Comparison of ENCODE assay signal across 27 cellular contexts in the genomic region with DNA sequence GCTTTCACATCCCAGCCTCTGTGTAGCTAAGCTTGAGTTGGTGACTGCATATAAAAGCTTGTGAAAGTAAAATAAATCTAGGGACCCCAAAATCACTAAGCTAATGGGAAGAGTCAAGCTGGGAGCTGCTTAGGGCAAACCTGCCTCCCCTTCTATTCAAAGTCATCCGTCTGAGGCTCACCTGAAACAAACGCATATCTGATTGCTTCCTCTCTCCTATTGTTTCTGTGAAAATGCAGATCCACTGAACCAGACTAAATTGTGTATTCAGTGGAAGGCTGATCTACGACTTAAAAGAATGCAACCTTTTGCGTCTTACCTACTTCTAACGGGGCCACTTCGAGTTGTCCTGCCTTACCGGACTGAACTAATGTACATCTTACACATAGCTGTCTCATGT.
DNase-seq lines count a peak whose midpoint lies in the region; ATAC-seq and TF ChIP-seq lines count a peak whose summit lies in the region.
"Had no signal": no experiment of that assay in that cellular context is flagged by ENCODE, and none has a peak within 500 bp of the region (broad histone marks: within the 10 kb centered on the region; RNA-seq: fewer than 3 reads in every experiment).

No MANE protein-coding gene starts in this region.

- no peak overlapping the region for H2BK120ac ChIP-seq in H9 (ENCODE audit: low read depth, low read length, poor library complexity, severe bottlenecking)

- H3K27me3 Mint-ChIP-seq in H9 (ENCODE audit: low read depth) (no peaks in the 10 kb centered on the region), nephron progenitor cell (ENCODE audit: low read depth, poor library complexity) (peaks cover 3% of the 10 kb centered on the region)
- H3K27me3 Mint-ChIP-seq: CD4-positive, alpha-beta memory T cell had no signal

- H2BK15ac ChIP-seq in H9 (ENCODE audit: low read depth, low read length) = no peak overlapping the region

- no peak overlapping the region for H3K23ac ChIP-seq in H9 (ENCODE audit: insufficient read length, low read depth, low read length)

- no peaks in the 10 kb centered on the region for H3K9me2 ChIP-seq in OCI-LY7 (ENCODE audit: insufficient read depth, low read length)

- no peak overlapping the region for H2AK5ac ChIP-seq in H9 (ENCODE audit: insufficient read length, low read length)

- no peak overlapping the region for H2BK12ac ChIP-seq in H9 (ENCODE audit: insufficient read length, low read depth, low read length)

- H3T11ph ChIP-seq in H9 (ENCODE audit: low read length) = no peak overlapping the region

- H4K20me1 ChIP-seq in H9 (ENCODE audit: control insufficient read depth, insufficient read depth, insufficient read length) = no peaks in the 10 kb centered on the region
- no peaks in the 10 kb centered on the region for H4K20me1 ChIP-seq in OCI-LY7 (ENCODE audit: insufficient read depth, low read length)

- no peak overlapping the region for H4K5ac ChIP-seq in H9 (ENCODE audit: insufficient read length, low read depth, low read length)

- CTCF ChIA-PET in Panc1 (lab: Charles Lee) (no interaction called here), OCI-LY7 (lab: Charles Lee; ENCODE audit: unreplicated experiment) (no interaction called here)

- H3K23me2 ChIP-seq in H9 (ENCODE audit: insufficient read length, low read depth, low read length, poor library complexity, severe bottlenecking) = no peaks in the 10 kb centered on the region

- H2AFZ ChIP-seq in H9 (ENCODE audit: low read length) (no peak overlapping the region), OCI-LY7 (ENCODE audit: low read length) (no peak overlapping the region)
- H2AFZ ChIP-seq: GM23248 had no signal

- intact Hi-C loops in Panc1 (cut with micrococcal nuclease; ENCODE audit: unreplicated experiment) (no loop called here), OCI-LY7 (cut with micrococcal nuclease; ENCODE audit: unreplicated experiment) (no loop called here)

- no peak overlapping the region for H4K8ac ChIP-seq in H9 (replicated peaks; ENCODE audit: insufficient read length, low read depth, low read length)

- H3K4me3 ChIP-seq in Panc1 (ENCODE audit: low read depth in 2 of 2, low read length in 2 of 2) (no peak overlapping the region), OCI-LY7 (ENCODE audit: low read depth, low read length, poor library complexity, severe bottlenecking) (no peak overlapping the region)
- H3K4me3 ChIP-seq: A549, GM23248, SJSA1 had no signal

- H3K18ac ChIP-seq in H9 (ENCODE audit: insufficient read length, low read depth, low read length) = no peak overlapping the region

- H3K4ac ChIP-seq in H9 (ENCODE audit: low read depth, low read length) = no peak overlapping the region

- H3K4me1 ChIP-seq in H9 (ENCODE audit: insufficient read depth, low read length) (peaks cover 4% of the 10 kb centered on the region; the same call in 1 of the 2 replicates), Panc1 (ENCODE audit: control insufficient read depth, insufficient read depth, low read length) (no peaks in the 10 kb centered on the region), OCI-LY7 (ENCODE audit: insufficient read depth, low read length, poor library complexity, severe bottlenecking) (no peaks in the 10 kb centered on the region)
- H3K4me1 ChIP-seq: A549, SJSA1 had no signal

- no peak for TF ChIP-seq CTCF in H9 (conservative IDR thresholded peaks at IDR 0.05)
- TF ChIP-seq CTCF in Panc1 (IDR thresholded peaks at IDR 0.05) = no peak
- TF ChIP-seq CTCF in nephron progenitor cell (IDR thresholded peaks at IDR 0.05) = no peak
- no peak for TF ChIP-seq CTCF in OCI-LY7 (conservative IDR thresholded peaks at IDR 0.05; ENCODE audit: low read length)

- H3K9me3 ChIP-seq in H9 (ENCODE audit: control insufficient read depth, low read depth, low read length) (no peaks in the 10 kb centered on the region), Panc1 (ENCODE audit: control insufficient read depth, insufficient read depth, low read depth, low read length) (no peaks in the 10 kb centered on the region), OCI-LY7 (ENCODE audit: low read length) (no peaks in the 10 kb centered on the region)
- H3K9me3 ChIP-seq: A549, SJSA1 had no signal

- BruUV-seq in Panc1 (replicated peaks; lab: Mats Ljungman, UMichigan) = no TSS peak
- BruUV-seq in OCI-LY7 (replicated peaks; lab: Mats Ljungman, UMichigan) = no TSS peak

- POLR2A ChIA-PET in Panc1 (lab: Charles Lee) = no interaction called here
- POLR2A ChIA-PET in OCI-LY7 (lab: Charles Lee) = interaction anchor here (0.7 to 1.2 kb wide), 5 partner anchors 9 to 100 kb away, joined by 3 to 4 read pairs (median 3); no protein-coding TSS in a partner anchor

- DNase-seq in H9 (peak; percentile 53), Panc1 (ENCODE audit: low read depth, low spot score) (no peak), iPS DF 4.7 (ENCODE audit: extremely low read depth, low spot score) (peak; percentile 81), nephron progenitor cell (no peak), OCI-LY7 (ENCODE audit: low spot score) (no peak)
- DNase-seq: C1 segment of cervical spinal cord; CD4-positive, alpha-beta memory T cell; COR-L47; DMS53; GF-D8; GM23248; HCEC 1CT; KBM-7; MV-4-11; NCI-H1105; NCI-H1694; NCI-H2029 treated with DMSO at 0.1 percent for 48 hours; NCI-H226; NCI-H510A; NCI-H69; PC-3 had no signal

- peak overlapping the region; percentile 77 for H3K27ac ChIP-seq in H9 (ENCODE audit: insufficient read length, low read depth, low read length)
- peak overlapping the region; percentile 61; the same call in 1 of the 2 replicates for H3K27ac ChIP-seq in Panc1 (ENCODE audit: low read length)
- no peak overlapping the region for H3K27ac ChIP-seq in OCI-LY7 (ENCODE audit: low read depth, low read length, poor library complexity, severe bottlenecking)
- H3K27ac ChIP-seq: A549, GM23248, SJSA1 had no signal

- H2BK20ac ChIP-seq in H9 (ENCODE audit: low read depth, low read length, poor library complexity, severe bottlenecking) = no peak overlapping the region

- H3K36me3 Mint-ChIP-seq in H9 (ENCODE audit: insufficient read depth in 1 of 3, low read depth in 3 of 3) (peaks cover 0 to 8% (median 3%) of the 10 kb centered on the region in 3 experiments; a peak in 4 of 7 replicates), nephron progenitor cell (ENCODE audit: low read depth) (peaks cover 26% of the 10 kb centered on the region)

- H3K14ac ChIP-seq in H9 (ENCODE audit: insufficient read depth, low read length) = no peak overlapping the region

- H3K4me1 Mint-ChIP-seq in H9 = peaks cover 16 to 34% of the 10 kb centered on the region in 2 experiments
- no peaks in the 10 kb centered on the region for H3K4me1 Mint-ChIP-seq in nephron progenitor cell

- H3K36me3 ChIP-seq in Panc1 (ENCODE audit: control insufficient read depth, insufficient read depth, low read length) = no peaks in the 10 kb centered on the region
- H3K36me3 ChIP-seq in OCI-LY7 (ENCODE audit: insufficient read depth, low read length) = no peaks in the 10 kb centered on the region
- H3K36me3 ChIP-seq: SJSA1 had no signal

- H2BK5ac ChIP-seq in H9 (ENCODE audit: insufficient read length, low read length) = no peak overlapping the region

- H3K79me2 ChIP-seq in H9 (ENCODE audit: insufficient read depth, low read length) (no peaks in the 10 kb centered on the region), OCI-LY7 (ENCODE audit: insufficient read depth, low read depth, low read length) (no peaks in the 10 kb centered on the region)

- H3K27ac Mint-ChIP-seq in H9 = peak overlapping the region in 2 of 3 experiments; percentile 85 to 88; a peak in 5 of 7 replicates
- peak overlapping the region; percentile 3 for H3K27ac Mint-ChIP-seq in nephron progenitor cell

- H3K4me3 Mint-ChIP-seq in H9 (no peak overlapping the region; a peak in 1 of 5 replicates), nephron progenitor cell (no peak overlapping the region)
- H3K4me3 Mint-ChIP-seq: CD4-positive, alpha-beta memory T cell had no signal

- H3K56ac ChIP-seq in H9 (ENCODE audit: insufficient read length, low read depth, low read length) = no peak overlapping the region

- H3K4me2 ChIP-seq in H9 (ENCODE audit: insufficient read depth, insufficient read length, low read length) (peak overlapping the region; percentile 35), OCI-LY7 (ENCODE audit: low read length) (no peak overlapping the region)
- H3K4me2 ChIP-seq: A549 had no signal

- ATAC-seq in Panc1 = no peak
- ATAC-seq in GM18868 (IDR thresholded peaks at IDR 0.05; ENCODE audit: unreplicated experiment) = no peak
- no peak for ATAC-seq in HG03095 (IDR thresholded peaks at IDR 0.05; ENCODE audit: unreplicated experiment)
- no peak for ATAC-seq in HG03196 (IDR thresholded peaks at IDR 0.05; ENCODE audit: unreplicated experiment)
- ATAC-seq: A549, PC-3, Right ventricle myocardium inferior had no signal

- no peaks in the 10 kb centered on the region for H3K79me1 ChIP-seq in H9 (ENCODE audit: insufficient read depth, low read depth, low read length, poor library complexity, severe bottlenecking)

- no peak overlapping the region for H4K91ac ChIP-seq in H9 (ENCODE audit: insufficient read length, low read depth, low read length)

- H3K27me3 ChIP-seq in H9 (ENCODE audit: insufficient read depth, low read length) (no peaks in the 10 kb centered on the region), Panc1 (ENCODE audit: control insufficient read depth, insufficient read depth, low read length) (no peaks in the 10 kb centered on the region)
- H3K27me3 ChIP-seq: SJSA1 had no signal

- in situ Hi-C loops in Panc1 (cut with HindIII; ENCODE audit: low pct_unique_long_range_greater_than_20kb, low sequenced_read_pairs) = no loop called here

- H3K9ac ChIP-seq in H9 (ENCODE audit: extremely low read depth, insufficient read length, low read length) = peak overlapping the region; percentile 19
- H3K9ac ChIP-seq: GM23248 had no signal

- no CpG with 5 or more reads among the region's 7 CpGs for WGBS in H9 (ENCODE audit: extremely low coverage, insufficient read length, low lambda C conversion rate)

- H3K9me3 Mint-ChIP-seq in H9 (no peaks in the 10 kb centered on the region), nephron progenitor cell (no peaks in the 10 kb centered on the region)
- H3K9me3 Mint-ChIP-seq: CD4-positive, alpha-beta memory T cell had no signal

Comparison
In these comparisons a context has a peak if more than half of its experiments do, and no peak if none do; other contexts are left out.
1. DNase-seq: peak in H9 (single experiment) and iPS DF 4.7 (single experiment); none in Panc1 (single experiment), nephron progenitor cell (single experiment) and OCI-LY7 (single experiment).